In genomic region chr13:71882120-71882519, GRCh38 we compare ENCODE assay signal across 37 cellular contexts. TPM values are rescaled to one million over a fixed set of nuclear protein-coding genes. Genes with fewer than 3 reads are reported as not detected.
"Had no signal": no experiment of that assay in that cellular context is flagged by ENCODE, and none has a peak within 500 bp of the region (broad histone marks: within the 10 kb centered on the region; RNA-seq: fewer than 3 reads in every experiment).

No MANE protein-coding gene starts in this region.

- DNase-seq: activated effector memory CD4-positive, alpha-beta T cell treated with anti-CD3 and anti-CD28 coated beads, Interleukin-2, amount 50 U/mL, for 16 hours; activated effector memory CD4-positive, alpha-beta T cell treated with Interleukin-2 at 50 U/mL for 16 hours; activated gamma-delta T cell; activated gamma-delta T cell treated with Interleukin-2 at 50 U/mL for 16 hours; activated naive CD4-positive, alpha-beta T cell; activated naive CD4-positive, alpha-beta T cell treated with anti-CD3 and anti-CD28 coated beads for 36 hours; activated naive CD4-positive, alpha-beta T cell treated with anti-CD3 and anti-CD28 coated beads, Interleukin-2, amount 10 ng/mL, durations not matched to agents 7 days and 5 days; activated naive CD4-positive, alpha-beta T cell treated with anti-CD3 and anti-CD28 coated beads, Interleukin-2, amount 50 U/mL, for 16 hours; activated naive CD4-positive, alpha-beta T cell treated with Interleukin-2 at 50 U/mL for 16 hours; activated naive CD8-positive, alpha-beta T cell treated with anti-CD3 and anti-CD28 coated beads for 36 hours; activated naive CD8-positive, alpha-beta T cell treated with anti-CD3 and anti-CD28 coated beads, Interleukin-2, amount 10 ng/mL, durations not matched to agents 7 days and 5 days; activated naive CD8-positive, alpha-beta T cell treated with anti-CD3 and anti-CD28 coated beads, Interleukin-2, amount 50 U/mL, for 24 hours; activated T-cell treated with anti-CD3 and anti-CD28 coated beads, Interleukin-2, amount 50 U/mL, for 1 hour; activated T-cell treated with anti-CD3 and anti-CD28 coated beads, Interleukin-2, amount 50 U/mL, for 24 hours; activated T-cell treated with anti-CD3 and anti-CD28 coated beads, Interleukin-2, amount 50 U/mL, for 4 hours; activated T-cell treated with anti-CD3 and anti-CD28 coated beads, Interleukin-2, amount 50 U/mL, for 48 hours; activated T-cell treated with anti-CD3 and anti-CD28 coated beads, Interleukin-2, amount 50 U/mL, for 72 hours; adrenal gland; amniotic stem cell; amygdala; anterior cingulate cortex; aorta; body of pancreas; brain microvascular endothelial cell; caudate nucleus; central memory CD4-positive, alpha-beta T cell; cerebellar nuclear complex had no signal

- H3K4me3 Mint-ChIP-seq: activated naive CD4-positive, alpha-beta T cell treated with anti-CD3 and anti-CD28 coated beads for 36 hours; activated naive CD4-positive, alpha-beta T cell treated with anti-CD3 and anti-CD28 coated beads, Interleukin-2, amount 10 ng/mL, durations not matched to agents 7 days and 5 days; activated naive CD4-positive, alpha-beta T cell treated with anti-CD3 and anti-CD28 coated beads, Interleukin-2, amount 50 U/mL, for 24 hours; activated naive CD8-positive, alpha-beta T cell; activated naive CD8-positive, alpha-beta T cell treated with anti-CD3 and anti-CD28 coated beads for 36 hours; activated naive CD8-positive, alpha-beta T cell treated with anti-CD3 and anti-CD28 coated beads, Interleukin-2, amount 10 ng/mL, durations not matched to agents 7 days and 5 days; activated naive CD8-positive, alpha-beta T cell treated with anti-CD3 and anti-CD28 coated beads, Interleukin-2, amount 50 U/mL, for 24 hours; activated T-cell treated with anti-CD3 and anti-CD28 coated beads, Interleukin-2, amount 50 U/mL, for 24 hours; activated T-cell treated with anti-CD3 and anti-CD28 coated beads, Interleukin-2, amount 50 U/mL, for 4 hours; activated T-cell treated with anti-CD3 and anti-CD28 coated beads, Interleukin-2, amount 50 U/mL, for 72 hours; activated T-helper 1 cell treated with anti-CD3 and anti-CD28 coated beads, Interleukin-12 subunit alpha, Interleukin-12 subunit beta, Interleukin-2, Interleukin-4 antibody, amounts not matched to agents 30 ng/mL and 10 ng/mL and 1 ng/mL, durations not matched to agents 14 hours and 24 hours and 36 hours; activated T-helper 17 cell treated with anti-CD3 and anti-CD28 coated beads, Interleukin-2, amount 50 U/mL, for 72 hours; brain; central memory CD8-positive, alpha-beta T cell had no signal

- H3K9me3 Mint-ChIP-seq: activated naive CD4-positive, alpha-beta T cell treated with anti-CD3 and anti-CD28 coated beads for 36 hours; activated naive CD4-positive, alpha-beta T cell treated with anti-CD3 and anti-CD28 coated beads, Interleukin-2, amount 10 ng/mL, durations not matched to agents 7 days and 5 days; activated naive CD8-positive, alpha-beta T cell treated with anti-CD3 and anti-CD28 coated beads, Interleukin-2, amount 10 ng/mL, durations not matched to agents 7 days and 5 days; activated T-cell treated with anti-CD3 and anti-CD28 coated beads, Interleukin-2, amount 50 U/mL, for 24 hours; activated T-helper 1 cell treated with anti-CD3 and anti-CD28 coated beads, Interleukin-12 subunit alpha, Interleukin-12 subunit beta, Interleukin-2, Interleukin-4 antibody, amounts not matched to agents 30 ng/mL and 10 ng/mL and 1 ng/mL, durations not matched to agents 14 hours and 24 hours and 36 hours; activated T-helper 2 cell treated with anti-CD3 and anti-CD28 coated beads, Interferon-gamma antibody, Interleukin-2, Interleukin-4, amounts not matched to agents 10 μg/mL and 5 μg/mL and 100 μg/mL, durations not matched to agents 14 hours and 24 hours and 36 hours had no signal

- H3K27me3 Mint-ChIP-seq: activated naive CD4-positive, alpha-beta T cell treated with anti-CD3 and anti-CD28 coated beads, Interleukin-2, amount 10 ng/mL, durations not matched to agents 7 days and 5 days; activated naive CD8-positive, alpha-beta T cell treated with anti-CD3 and anti-CD28 coated beads for 36 hours; activated naive CD8-positive, alpha-beta T cell treated with anti-CD3 and anti-CD28 coated beads, Interleukin-2, amount 10 ng/mL, durations not matched to agents 7 days and 5 days; activated naive CD8-positive, alpha-beta T cell treated with anti-CD3 and anti-CD28 coated beads, Interleukin-2, amount 50 U/mL, for 24 hours; activated T-cell treated with anti-CD3 and anti-CD28 coated beads, Interleukin-2, amount 50 U/mL, for 24 hours; activated T-helper 17 cell treated with anti-CD3 and anti-CD28 coated beads, Interleukin-2, amount 50 U/mL, for 72 hours; central memory CD8-positive, alpha-beta T cell had no signal

- H3K4me1 Mint-ChIP-seq: activated naive CD4-positive, alpha-beta T cell treated with anti-CD3 and anti-CD28 coated beads, Interleukin-2, amount 50 U/mL, for 24 hours; activated naive CD8-positive, alpha-beta T cell treated with anti-CD3 and anti-CD28 coated beads for 36 hours; activated T-helper 17 cell treated with anti-CD3 and anti-CD28 coated beads, Interleukin-2, amount 50 U/mL, for 72 hours; central memory CD8-positive, alpha-beta T cell had no signal

- H3K27ac Mint-ChIP-seq: activated naive CD4-positive, alpha-beta T cell treated with anti-CD3 and anti-CD28 coated beads for 36 hours; activated naive CD4-positive, alpha-beta T cell treated with anti-CD3 and anti-CD28 coated beads, Interleukin-2, amount 10 ng/mL, durations not matched to agents 7 days and 5 days; activated naive CD4-positive, alpha-beta T cell treated with anti-CD3 and anti-CD28 coated beads, Interleukin-2, amount 50 U/mL, for 24 hours; activated naive CD4-positive, alpha-beta T cell treated with anti-CD3 and anti-CD28 coated beads, Interleukin-2, amount 50 U/mL, for 72 hours; activated naive CD8-positive, alpha-beta T cell; activated naive CD8-positive, alpha-beta T cell treated with anti-CD3 and anti-CD28 coated beads for 36 hours; activated naive CD8-positive, alpha-beta T cell treated with anti-CD3 and anti-CD28 coated beads, Interleukin-2, amount 10 ng/mL, durations not matched to agents 7 days and 5 days; activated naive CD8-positive, alpha-beta T cell treated with anti-CD3 and anti-CD28 coated beads, Interleukin-2, amount 50 U/mL, for 24 hours; activated T-cell treated with anti-CD3 and anti-CD28 coated beads, Interleukin-2, amount 50 U/mL, for 24 hours; activated T-cell treated with anti-CD3 and anti-CD28 coated beads, Interleukin-2, amount 50 U/mL, for 72 hours; activated T-helper 1 cell treated with anti-CD3 and anti-CD28 coated beads, Interleukin-12 subunit alpha, Interleukin-12 subunit beta, Interleukin-2, Interleukin-4 antibody, amounts not matched to agents 30 ng/mL and 10 ng/mL and 1 ng/mL, durations not matched to agents 14 hours and 24 hours and 36 hours; activated T-helper 17 cell treated with anti-CD3 and anti-CD28 coated beads, Interleukin-2, amount 50 U/mL, for 72 hours; activated T-helper 2 cell treated with anti-CD3 and anti-CD28 coated beads, Interferon-gamma antibody, Interleukin-2, Interleukin-4, amounts not matched to agents 10 μg/mL and 5 μg/mL and 100 μg/mL, durations not matched to agents 14 hours and 24 hours and 36 hours; brain had no signal

- H3K36me3 Mint-ChIP-seq: activated naive CD4-positive, alpha-beta T cell treated with anti-CD3 and anti-CD28 coated beads, Interleukin-2, amount 10 ng/mL, durations not matched to agents 7 days and 5 days; activated naive CD4-positive, alpha-beta T cell treated with anti-CD3 and anti-CD28 coated beads, Interleukin-2, amount 50 U/mL, for 24 hours; activated naive CD4-positive, alpha-beta T cell treated with anti-CD3 and anti-CD28 coated beads, Interleukin-2, amount 50 U/mL, for 72 hours; activated naive CD8-positive, alpha-beta T cell; activated naive CD8-positive, alpha-beta T cell treated with anti-CD3 and anti-CD28 coated beads for 36 hours; activated naive CD8-positive, alpha-beta T cell treated with anti-CD3 and anti-CD28 coated beads, Interleukin-2, amount 10 ng/mL, durations not matched to agents 7 days and 5 days; brain had no signal

RNA-seq across cellular contexts. Expression of gene DACH1, which starts 15.1 kb away (rescaled TPM):
- total RNA-seq: activated naive CD4-positive, alpha-beta T cell treated with anti-CD3 and anti-CD28 coated beads for 36 hours; activated naive CD4-positive, alpha-beta T cell treated with anti-CD3 and anti-CD28 coated beads, Interleukin-2, amount 50 U/mL, for 72 hours; activated naive CD8-positive, alpha-beta T cell treated with anti-CD3 and anti-CD28 coated beads for 36 hours; activated naive CD8-positive, alpha-beta T cell treated with anti-CD3 and anti-CD28 coated beads, Interleukin-2, amount 10 ng/mL, durations not matched to agents 7 days and 5 days; activated T-helper 1 cell treated with anti-CD3 and anti-CD28 coated beads, Interleukin-12 subunit alpha, Interleukin-12 subunit beta, Interleukin-2, Interleukin-4 antibody, amounts not matched to agents 30 ng/mL and 10 ng/mL and 1 ng/mL, durations not matched to agents 14 hours and 24 hours and 36 hours; activated T-helper 17 cell treated with anti-CD3 and anti-CD28 coated beads, Interleukin-2, amount 50 U/mL, for 72 hours; activated T-helper 2 cell treated with anti-CD3 and anti-CD28 coated beads, Interferon-gamma antibody, Interleukin-2, Interleukin-4, amounts not matched to agents 10 μg/mL and 5 μg/mL and 100 μg/mL, durations not matched to agents 14 hours and 24 hours and 36 hours; ascending aorta; bronchial epithelial cell had no signal
